Comparison of ENCODE assay signal across 18 cellular contexts in the genomic region with DNA sequence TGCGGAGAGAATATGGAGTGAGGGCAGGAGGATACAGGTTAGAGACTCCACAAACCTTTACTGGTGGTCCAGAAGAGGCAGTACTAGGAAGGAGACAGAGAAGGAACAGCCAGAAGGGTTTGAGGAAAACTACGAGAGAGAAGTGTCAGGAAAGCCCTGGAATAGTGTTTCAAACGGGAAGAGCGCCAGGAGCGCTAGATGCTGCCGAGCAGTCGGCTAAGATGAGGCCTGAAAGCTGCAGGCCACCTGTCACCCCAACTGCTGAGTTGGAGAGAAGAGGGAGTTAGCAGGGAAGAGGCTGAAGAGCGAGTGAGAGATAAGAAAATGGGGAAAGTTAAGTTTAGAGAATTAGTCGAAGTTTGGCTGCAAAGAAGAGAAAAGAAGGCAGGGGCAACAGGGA. TPM values are rescaled to one million over a fixed set of nuclear protein-coding genes. Genes with fewer than 3 reads are reported as not detected.
DNase-seq lines count a peak whose midpoint lies in the region; ATAC-seq and TF ChIP-seq lines count a peak whose summit lies in the region.
"Had no signal": no experiment of that assay in that cellular context is flagged by ENCODE, and none has a peak within 500 bp of the region (broad histone marks: within the 10 kb centered on the region; RNA-seq: fewer than 3 reads in every experiment).

No MANE protein-coding gene starts in this region.

- TF ChIP-seq POLR2A in right lobe of liver (IDR thresholded peaks at IDR 0.05): no peak
- no peak for TF ChIP-seq POLR2A in adrenal gland (IDR thresholded peaks at IDR 0.05)

- no peaks in the 10 kb centered on the region for H3K27me3 Mint-ChIP-seq in activated T-helper 17 cell treated with anti-CD3 and anti-CD28 coated beads, Interleukin-2, amount 50 U/mL, for 72 hours

- ATAC-seq in activated T-helper 17 cell treated with anti-CD3 and anti-CD28 coated beads, Interleukin-2, amount 50 U/mL, for 72 hours (replicated peaks): no peak
- ATAC-seq in right lobe of liver (peak in 1 of 4 donors; percentile 12), GM18873 (IDR thresholded peaks at IDR 0.05; ENCODE audit: low FRiP score, unreplicated experiment) (no peak), HG02938 (IDR thresholded peaks at IDR 0.05; ENCODE audit: unreplicated experiment) (no peak), GM19351 (IDR thresholded peaks at IDR 0.05; ENCODE audit: unreplicated experiment) (no peak)
- ATAC-seq: activated T-cell treated with anti-CD3 and anti-CD28 coated beads, Interleukin-2, amount 50 U/mL, for 4 hours; PC-3 had no signal

- intact Hi-C loops in right lobe of liver (cut with DNase I): no loop called here
- intact Hi-C loops in adrenal gland (cut with DNase I): no loop called here

- WGBS in right lobe of liver (ENCODE audit: insufficient coverage, low coverage, low lambda C conversion rate, missing lambda C conversion rate): 59% methylated on average over 9 of the region's 9 CpGs
- 87 to 91% (median 88%) methylated on average over 9 of the region's 9 CpGs for WGBS in adrenal gland, 4 donors

- H3K4me1 Mint-ChIP-seq in activated T-helper 17 cell treated with anti-CD3 and anti-CD28 coated beads, Interleukin-2, amount 50 U/mL, for 72 hours: peaks cover 5% of the 10 kb centered on the region

- H3K4me3 ChIP-seq in AG10803 (ENCODE audit: low read length): no peak overlapping the region
- no peak overlapping the region for H3K4me3 ChIP-seq in right lobe of liver
- no peak overlapping the region for H3K4me3 ChIP-seq in adrenal gland
- H3K4me3 ChIP-seq: ovary, SK-N-MC, suprapubic skin had no signal

- H3K4me3 Mint-ChIP-seq in activated T-helper 17 cell treated with anti-CD3 and anti-CD28 coated beads, Interleukin-2, amount 50 U/mL, for 72 hours: no peak overlapping the region
- H3K4me3 Mint-ChIP-seq: activated T-cell treated with anti-CD3 and anti-CD28 coated beads, Interleukin-2, amount 50 U/mL, for 4 hours had no signal

- peaks cover 95% of the 10 kb centered on the region for H3K36me3 Mint-ChIP-seq in activated T-helper 17 cell treated with anti-CD3 and anti-CD28 coated beads, Interleukin-2, amount 50 U/mL, for 72 hours (ENCODE audit: low read depth)

- H3K27ac ChIP-seq in right lobe of liver (peak overlapping the region in 2 of 3 donors; percentile 8 to 61), adrenal gland (no peak overlapping the region)
- H3K27ac ChIP-seq: ovary, SK-N-MC, suprapubic skin had no signal

- H3K36me3 ChIP-seq in right lobe of liver: peaks cover 0 to 50% (median 14%) of the 10 kb centered on the region in 4 donors
- peaks cover 0 to 65% of the 10 kb centered on the region in 2 donors for H3K36me3 ChIP-seq in adrenal gland (replicated peaks in 1 of 2)
- H3K36me3 ChIP-seq: ovary had no signal

- no peaks in the 10 kb centered on the region for H3K9me3 Mint-ChIP-seq in activated T-helper 17 cell treated with anti-CD3 and anti-CD28 coated beads, Interleukin-2, amount 50 U/mL, for 72 hours
- H3K9me3 Mint-ChIP-seq: activated T-cell treated with anti-CD3 and anti-CD28 coated beads, Interleukin-2, amount 50 U/mL, for 4 hours had no signal

- H3K4me1 ChIP-seq in right lobe of liver (peaks cover 0 to 30% (median 3%) of the 10 kb centered on the region in 4 donors), adrenal gland (replicated peaks in 1 of 2) (peaks cover 0 to 3% of the 10 kb centered on the region in 2 donors)

- TF ChIP-seq CTCF in AG10803 (conservative IDR thresholded peaks at IDR 0.05; ENCODE audit: low read length): no peak
- TF ChIP-seq CTCF in right lobe of liver (IDR thresholded peaks at IDR 0.05): no peak
- no peak for TF ChIP-seq CTCF in adrenal gland (IDR thresholded peaks at IDR 0.05)

- DNase-seq in AG10803 (ENCODE audit: low read depth): peak; percentile 17
- DNase-seq in DMS 273 treated with DMSO at 0.1 percent for 48 hours (lab: John Stamatoyannopoulos, UW): peak; percentile 80
- DNase-seq in right lobe of liver: peak in 1 of 3 donors; percentile 49
- no peak for DNase-seq in adrenal gland
- DNase-seq: activated T-cell treated with anti-CD3 and anti-CD28 coated beads, Interleukin-2, amount 50 U/mL, for 4 hours; COR-L47; left cardiac atrium; NCI-H187; ovary; PC-3; stimulated activated CD4-positive, alpha-beta T cell treated with anti-CD3 and anti-CD28 coated beads, Interleukin-2, amount 100 ng/mL, for 48 hours had no signal

- peak overlapping the region; percentile 36 for H3K27ac Mint-ChIP-seq in activated T-helper 17 cell treated with anti-CD3 and anti-CD28 coated beads, Interleukin-2, amount 50 U/mL, for 72 hours

- H3K9me3 ChIP-seq in right lobe of liver: no peaks in the 10 kb centered on the region
- H3K9me3 ChIP-seq in adrenal gland (replicated peaks in 1 of 3): no peaks in the 10 kb centered on the region
- H3K9me3 ChIP-seq: ovary, suprapubic skin had no signal

- H3K27me3 ChIP-seq in right lobe of liver (no peaks in the 10 kb centered on the region), adrenal gland (no peaks in the 10 kb centered on the region)
- H3K27me3 ChIP-seq: ovary, suprapubic skin had no signal

RNA-seq across cellular contexts. Expression of a gene that starts 30.9 kb away (rescaled TPM):
- not detected for total RNA-seq in activated T-helper 17 cell treated with anti-CD3 and anti-CD28 coated beads, Interleukin-2, amount 50 U/mL, for 72 hours
- 10 to 100 TPM; 16.4 to 41.4 (median 31.3) TPM for total RNA-seq in right lobe of liver
- total RNA-seq in adrenal gland: 1 to 10 TPM in 1 of 8 donors, under 1 TPM in 6, not detected in 1; 0.12 to 1.4 (median 0.43) TPM
- polyA plus RNA-seq in adrenal gland: under 1 TPM; 0.10 to 0.16 (median 0.15) TPM
- total RNA-seq: mononuclear cell had no signal

Comparison
In these comparisons a context has a peak if more than half of its experiments do, and no peak if none do; other contexts are left out.
1. DNase-seq: peak in AG10803 (single experiment) and DMS 273 treated with DMSO at 0.1 percent for 48 hours (single experiment); none in adrenal gland (0 of 7).
2. H3K27ac ChIP-seq: peak in right lobe of liver (2 of 3); none in adrenal gland (0 of 5).
3. RNA of a gene that starts 30.9 kb away (total RNA-seq): 16.4 to 41.4 TPM in right lobe of liver; 0.12 to 1.4 TPM in adrenal gland and not detected in activated T-helper 17 cell treated with anti-CD3 and anti-CD28 coated beads, Interleukin-2, amount 50 U/mL, for 72 hours; every median in the first group is over 4 times any median in the second.